27 cellular contexts compared by ENCODE assay signal in genomic region chr22:49266561-49267519, GRCh38.
A peak's percentile ranks its signal among the peaks of the same experiment; 100 is the strongest.
DNase-seq lines count a peak whose midpoint lies in the region; ATAC-seq, FAIRE-seq and TF ChIP-seq lines count a peak whose summit lies in the region.
"Had no signal": no experiment of that assay in that cellular context is flagged by ENCODE, and none has a peak within 500 bp of the region (broad histone marks: within the 10 kb centered on the region; RNA-seq: fewer than 3 reads in every experiment).

No MANE protein-coding gene starts in this region.

- H3K4me3 Mint-ChIP-seq in WTC11: no peak overlapping the region
- H3K4me3 Mint-ChIP-seq in type B pancreatic cell: no peak overlapping the region
- H3K4me3 Mint-ChIP-seq: activated CD8-positive, alpha-beta T cell treated with anti-CD3 and anti-CD28 coated beads, Interleukin-2, amount 10 ng/mL, durations not matched to agents 7 days and 5 days; nephron; T-helper 1 cell treated with Interleukin-12 subunit alpha and Interleukin-12 subunit beta and Interleukin-4 antibody, amounts not matched to agents 30 μg/mL and 1 μg/mL, for 36 hours had no signal

- H3K79me2 ChIP-seq in HepG2 (ENCODE audit: insufficient read depth, low read length): no peaks in the 10 kb centered on the region

- H3K9ac ChIP-seq in HepG2 (ENCODE audit: insufficient read depth, low read depth, low read length): no peak overlapping the region

- no TSS peak for BruUV-seq in HepG2 (replicated peaks; lab: Mats Ljungman, UMichigan)

- WGBS in HepG2 (ENCODE audit: low lambda C conversion rate): 50% methylated on average over 24 of the region's 53 CpGs

- H3K27me3 Mint-ChIP-seq in WTC11 (ENCODE audit: low read depth): peaks cover 20% of the 10 kb centered on the region
- peaks cover 48% of the 10 kb centered on the region for H3K27me3 Mint-ChIP-seq in type B pancreatic cell

- no peak overlapping the region for H3K4me3 ChIP-seq in HepG2 (replicated peaks in 1 of 3; ENCODE audit: insufficient read depth in 1 of 3, low read depth in 2 of 3, low read length in 3 of 3)
- H3K4me3 ChIP-seq: A549, body of pancreas, ovary, SK-N-MC, skin epidermis, suprapubic skin, vagina had no signal

- peak; percentile 22 for DNase-seq in activated CD4-positive, CD25-positive, alpha-beta regulatory T cell treated with anti-CD3 and anti-CD28 coated beads, Interleukin-2, amount 50 U/mL, for 72 hours
- DNase-seq in activated CD4-positive, CD25-positive, alpha-beta regulatory T cell (lab: John Stamatoyannopoulos, UW): no peak
- DNase-seq in WTC11 (ENCODE audit: low spot score): peak; percentile 28
- no peak for DNase-seq in HepG2 (ENCODE audit: low spot score)
- DNase-seq in type B pancreatic cell (ENCODE audit: extremely low spot score, unreplicated experiment): peak; percentile 67
- DNase-seq in activated effector memory CD4-positive, alpha-beta T cell treated with Interleukin-2 at 50 U/mL for 16 hours: no peak
- no peak for DNase-seq in NOMO-1 (lab: John Stamatoyannopoulos, UW; ENCODE audit: unreplicated experiment in 2 of 2)
- DNase-seq: activated CD8-positive, alpha-beta T cell treated with anti-CD3 and anti-CD28 coated beads, Interleukin-2, amount 10 ng/mL, durations not matched to agents 7 days and 5 days; activated naive CD4-positive, alpha-beta T cell treated with anti-CD3 and anti-CD28 coated beads, Interleukin-2, amount 50 U/mL, for 16 hours; body of pancreas; Calu3; DND-41; NCI-H1694 treated with DMSO at 0.1 percent for 48 hours; NCI-H82; ovary; stimulated activated naive CD4-positive, alpha-beta T cell had no signal

- H3K4me1 Mint-ChIP-seq in WTC11 (peaks cover 45% of the 10 kb centered on the region), type B pancreatic cell (ENCODE audit: unreplicated experiment) (no peaks in the 10 kb centered on the region)
- H3K4me1 Mint-ChIP-seq: nephron had no signal

- in situ Hi-C loops in HepG2 (cut with HindIII; ENCODE audit: extremely low pct_ligation_motif_present, low pct_unique_long_range_greater_than_20kb): no loop called here

- ATAC-seq in WTC11 (peak; percentile 31), HepG2 (peak; percentile 72), GM21717 (IDR thresholded peaks at IDR 0.05; ENCODE audit: unreplicated experiment) (no peak)
- ATAC-seq: A549; activated CD8-positive, alpha-beta T cell treated with anti-CD3 and anti-CD28 coated beads, Interleukin-2, amount 10 ng/mL, durations not matched to agents 7 days and 5 days; body of pancreas had no signal

- no peak overlapping the region for H3K27ac ChIP-seq in HepG2 (ENCODE audit: extremely low read length, insufficient read depth, low read length)
- H3K27ac ChIP-seq: A549, body of pancreas, ovary, SK-N-MC, skin epidermis, suprapubic skin, vagina had no signal

- peaks cover 4% of the 10 kb centered on the region; the same call in 1 of the 2 replicates for H3K9me3 Mint-ChIP-seq in WTC11
- H3K9me3 Mint-ChIP-seq in type B pancreatic cell: no peaks in the 10 kb centered on the region
- H3K9me3 Mint-ChIP-seq: nephron; T-helper 1 cell treated with Interleukin-12 subunit alpha and Interleukin-12 subunit beta and Interleukin-4 antibody, amounts not matched to agents 30 μg/mL and 1 μg/mL, for 36 hours had no signal

- no peaks in the 10 kb centered on the region for H4K20me1 ChIP-seq in HepG2 (ENCODE audit: insufficient read depth, low read length)

- H3K27me3 ChIP-seq in HepG2 (ENCODE audit: control insufficient read depth in 1 of 2, insufficient read depth in 2 of 2, low read length in 2 of 2): peaks cover 2 to 43% of the 10 kb centered on the region in 2 experiments
- H3K27me3 ChIP-seq: ovary, vagina had no signal

- intact Hi-C loops in HepG2 (cut with micrococcal nuclease; ENCODE audit: unreplicated experiment): no loop called here

- TF ChIP-seq POLR2A in HepG2 (IDR thresholded peaks at IDR 0.05; ENCODE audit: insufficient read depth in 1 of 2, low read depth in 2 of 2, low read length in 2 of 2): no peak

- H3K36me3 Mint-ChIP-seq in WTC11 (peaks cover 3% of the 10 kb centered on the region), type B pancreatic cell (no peaks in the 10 kb centered on the region)

- no peak for FAIRE-seq in HepG2 (lab: Jason Lieb, UNC)
- FAIRE-seq: A549, endothelial cell of umbilical vein, frontal cortex, TTC549 had no signal

- POLR2A ChIA-PET in WTC11 (lab: Charles Lee): no interaction called here
- POLR2A ChIA-PET in HepG2 (lab: Yijun Ruan, JAX): no interaction called here

- no peak overlapping the region for H3K4me2 ChIP-seq in HepG2 (ENCODE audit: low read depth, low read length)
- H3K4me2 ChIP-seq: A549 had no signal

- no peaks in the 10 kb centered on the region for H3K36me3 ChIP-seq in HepG2 (replicated peaks in 1 of 2; ENCODE audit: control insufficient read depth in 1 of 2, insufficient read depth in 2 of 2, low read length in 2 of 2)
- H3K36me3 ChIP-seq: ovary, suprapubic skin, vagina had no signal

- CTCF ChIA-PET in WTC11 (lab: Charles Lee) (interaction anchor here (1.3 kb wide), 1 partner anchor 39 kb away, joined by 3 read pairs; no protein-coding TSS in a partner anchor), HepG2 (lab: Yijun Ruan, JAX; ENCODE audit: low intra/inter-chr PET ratio, low total read pairs) (no interaction called here)

- no peak overlapping the region for H2AFZ ChIP-seq in HepG2 (ENCODE audit: low read length)

- TF ChIP-seq RAD21 in HepG2 (CRISPR knock-in tag; IDR thresholded peaks at IDR 0.05): no peak

- no peaks in the 10 kb centered on the region for H3K4me1 ChIP-seq in HepG2 (ENCODE audit: insufficient read depth, low read length)
- H3K4me1 ChIP-seq: A549, body of pancreas, suprapubic skin, vagina had no signal

- TF ChIP-seq CTCF in WTC11 (IDR thresholded peaks at IDR 0.05): no peak
- no peak for TF ChIP-seq CTCF in HepG2 (CRISPR knock-in tag; IDR thresholded peaks at IDR 0.05)
- no peak for TF ChIP-seq CTCF in type B pancreatic cell (conservative IDR thresholded peaks at IDR 0.05)

- TF ChIP-seq EP300 in HepG2 (IDR thresholded peaks at IDR 0.05; ENCODE audit: low read depth in 2 of 2, low read length in 2 of 2) (no peak), HepG2 (CRISPR knock-in tag; IDR thresholded peaks at IDR 0.05; ENCODE audit: borderline replicate concordance) (no peak)

- peak overlapping the region; percentile 70 for H3K27ac Mint-ChIP-seq in WTC11
- no peak overlapping the region for H3K27ac Mint-ChIP-seq in type B pancreatic cell
- H3K27ac Mint-ChIP-seq: activated CD8-positive, alpha-beta T cell treated with anti-CD3 and anti-CD28 coated beads, Interleukin-2, amount 10 ng/mL, durations not matched to agents 7 days and 5 days; nephron; T-helper 1 cell treated with Interleukin-12 subunit alpha and Interleukin-12 subunit beta and Interleukin-4 antibody, amounts not matched to agents 30 μg/mL and 1 μg/mL, for 36 hours had no signal

- H3K9me3 ChIP-seq in HepG2 (ENCODE audit: low read length): no peaks in the 10 kb centered on the region
- H3K9me3 ChIP-seq: A549, body of pancreas, ovary, suprapubic skin, vagina had no signal

TF ChIP-seq in WTC11, 78 proteins besides CTCF, POLR2A, EP300 and RAD21 (continues in another document):
- TF ChIP-seq ZNF423 (CRISPR knock-in tag; IDR thresholded peaks at IDR 0.05) (no peak), CREM (CRISPR knock-in tag; IDR thresholded peaks at IDR 0.05) (no peak), CBFB (CRISPR knock-in tag; IDR thresholded peaks at IDR 0.05; ENCODE audit: low read depth) (no peak), ATF3 (CRISPR knock-in tag; conservative IDR thresholded peaks at IDR 0.05) (no peak), PREB (CRISPR knock-in tag; IDR thresholded peaks at IDR 0.05; ENCODE audit: borderline replicate concordance) (no peak), RELA (CRISPR knock-in tag; IDR thresholded peaks at IDR 0.05; ENCODE audit: borderline replicate concordance) (no peak), FOXJ3 (CRISPR knock-in tag; IDR thresholded peaks at IDR 0.05; ENCODE audit: borderline replicate concordance) (no peak)

TF ChIP-seq in HepG2, 621 proteins besides CTCF, POLR2A, EP300 and RAD21 (continues in another document):
- no peak for TF ChIP-seq NFKBIZ (CRISPR knock-in tag; IDR thresholded peaks at IDR 0.05)

Comparison
In these comparisons a context has a peak if more than half of its experiments do, and no peak if none do; other contexts are left out.
1. DNase-seq: peak in activated CD4-positive, CD25-positive, alpha-beta regulatory T cell treated with anti-CD3 and anti-CD28 coated beads, Interleukin-2, amount 50 U/mL, for 72 hours (single experiment), WTC11 (single experiment) and type B pancreatic cell (single experiment); none in activated CD4-positive, CD25-positive, alpha-beta regulatory T cell (0 of 4), HepG2 (single experiment), activated effector memory CD4-positive, alpha-beta T cell treated with Interleukin-2 at 50 U/mL for 16 hours (single experiment) and NOMO-1 (0 of 2).